ENCODE assay signal across 8 cellular contexts in the genomic region with DNA sequence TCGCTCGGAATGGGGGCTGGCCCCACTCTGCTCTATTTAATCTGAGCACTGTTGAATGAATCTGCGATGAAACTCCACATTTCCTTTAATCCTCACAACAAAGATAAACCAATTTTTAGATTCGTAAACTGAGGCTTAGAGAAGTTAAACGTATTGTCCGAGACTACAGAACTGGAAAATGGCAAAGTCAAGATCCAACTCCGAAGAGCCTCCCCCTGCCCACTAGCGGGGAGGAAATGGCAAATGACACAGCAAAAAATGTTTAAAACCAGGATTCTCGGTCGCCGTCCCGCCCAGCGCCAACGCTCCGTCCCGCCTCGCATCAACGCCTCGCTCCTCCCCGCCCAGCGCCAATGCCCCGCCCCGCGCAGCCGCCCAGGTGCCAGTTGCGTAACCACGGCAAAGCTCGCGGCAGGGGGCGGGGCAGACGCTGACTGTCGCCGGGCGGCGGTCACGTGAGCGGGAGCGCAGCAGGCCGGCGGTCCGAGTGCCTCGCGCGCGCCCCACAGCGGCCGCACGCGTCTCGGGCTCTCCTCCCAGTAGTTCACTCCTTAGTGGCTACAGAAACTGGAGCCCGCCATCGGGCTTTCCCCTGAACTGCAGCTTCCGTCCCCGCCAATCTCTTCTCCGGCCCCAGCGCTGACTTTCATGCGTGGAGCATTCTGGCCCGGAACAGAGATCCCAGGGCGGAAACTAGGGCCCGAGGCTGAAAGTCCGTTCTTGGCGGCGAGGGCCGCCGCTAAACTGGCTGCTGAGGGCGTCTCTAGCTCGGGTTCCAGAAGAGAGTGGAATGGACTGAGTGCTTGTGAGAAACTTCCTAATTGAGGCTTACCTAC. TPM values are rescaled to one million over a fixed set of nuclear protein-coding genes. Genes with fewer than 3 reads are reported as not detected.
DNase-seq lines count a peak whose midpoint lies in the region; TF ChIP-seq lines count a peak whose summit lies in the region.

No MANE protein-coding gene starts in this region.

- H3K23ac ChIP-seq in mesenchymal stem cell (ENCODE audit: low read length in 2 of 2) = no peak overlapping the region

- no peaks in the 10 kb centered on the region for H3K27me3 Mint-ChIP-seq in Caco-2 (ENCODE audit: insufficient read depth, unreplicated experiment)

- TF ChIP-seq CTCF in Caco-2 (IDR thresholded peaks at IDR 0.05; ENCODE audit: insufficient read depth in 1 of 2, low read depth in 1 of 2, low read length in 1 of 2, severe bottlenecking in 1 of 2, unreplicated experiment in 1 of 2) (peak; percentile 82 to 95), GM20000 (IDR thresholded peaks at IDR 0.05; ENCODE audit: extremely low read depth, missing control alignments) (peak; percentile 84)

- peak overlapping the region; percentile 44 for H2AFZ ChIP-seq in mesenchymal stem cell (ENCODE audit: low read depth, low read length)

- peak overlapping the region in 1 of 2 experiments; percentile 62 for H3K14ac ChIP-seq in mesenchymal stem cell (ENCODE audit: low read length in 2 of 2)

- no peaks in the 10 kb centered on the region for H3K9me3 Mint-ChIP-seq in Caco-2 (ENCODE audit: unreplicated experiment)

- H3K9me3 ChIP-seq in Caco-2 = no peaks in the 10 kb centered on the region
- H3K9me3 ChIP-seq in mesenchymal stem cell (ENCODE audit: control insufficient read depth, low read length) = no peaks in the 10 kb centered on the region

- no peaks in the 10 kb centered on the region for H3K36me3 ChIP-seq in Caco-2 (ENCODE audit: control insufficient read depth, insufficient read depth, low read length)
- peaks cover 2 to 6% of the 10 kb centered on the region in 2 experiments for H3K36me3 ChIP-seq in mesenchymal stem cell (ENCODE audit: control insufficient read depth in 1 of 2, insufficient read depth in 2 of 2, low read depth in 1 of 2, low read length in 2 of 2)

- peaks cover 3% of the 10 kb centered on the region for H3K79me1 ChIP-seq in mesenchymal stem cell (replicated peaks; ENCODE audit: low read length, poor library complexity, severe bottlenecking)

- peaks cover 48% of the 10 kb centered on the region for H3K36me3 Mint-ChIP-seq in Caco-2 (ENCODE audit: insufficient read depth, unreplicated experiment)

- CTCF ChIA-PET in Caco-2 (lab: Charles Lee) = interaction anchor here (0.6 to 2.5 kb wide), 20 partner anchors 9 to 220 kb away, joined by 3 to 87 read pairs (median 7); partner anchors contain the start of genes C12orf57, CDCA3, COPS7A and ENO2

- peak overlapping the region; percentile 57 to 92 for H2BK12ac ChIP-seq in mesenchymal stem cell (ENCODE audit: low read length in 2 of 2)

- H2BK15ac ChIP-seq in mesenchymal stem cell (ENCODE audit: low read depth, poor library complexity, severe bottlenecking) = peak overlapping the region; percentile 73

- H3K4me3 ChIP-seq in Caco-2 (ENCODE audit: low read depth, low read length) (peak overlapping the region; percentile 34), mesenchymal stem cell (ENCODE audit: insufficient read depth in 1 of 2, low read depth in 1 of 2, low read length in 2 of 2) (peak overlapping the region; percentile 37 to 81)

- peak overlapping the region; percentile 98 for H3K9ac ChIP-seq in mesenchymal stem cell (ENCODE audit: low read length)

- H4K8ac ChIP-seq in mesenchymal stem cell (ENCODE audit: low read length) = peak overlapping the region; percentile 74

- peak overlapping the region; percentile 53 for H2BK5ac ChIP-seq in mesenchymal stem cell (ENCODE audit: low read depth, low read length, poor library complexity, severe bottlenecking)

- POLR2A ChIA-PET in Caco-2 (lab: Charles Lee) = interaction anchor here (0.5 to 2.3 kb wide), 18 partner anchors 10 to 222 kb away, joined by 3 to 56 read pairs (median 5); partner anchors contain the start of genes C12orf57, CDCA3, ENO2 and LRRC23

- 4% methylated on average over 59 of the region's 67 CpGs for WGBS in mesenchymal stem cell

- H3K4me1 Mint-ChIP-seq in Caco-2 (ENCODE audit: low read depth, unreplicated experiment) = peaks cover 5% of the 10 kb centered on the region

- peaks cover 37% of the 10 kb centered on the region for H3K4me1 ChIP-seq in Caco-2
- H3K4me1 ChIP-seq in mesenchymal stem cell (ENCODE audit: control insufficient read depth, insufficient read depth, low read depth, low read length) = peaks cover 9% of the 10 kb centered on the region

- peak overlapping the region; percentile 86 for H3K4me2 ChIP-seq in mesenchymal stem cell (ENCODE audit: low read length, poor library complexity, severe bottlenecking)

- no peak overlapping the region for H2BK120ac ChIP-seq in mesenchymal stem cell (ENCODE audit: low read depth, low read length)

- H3K27me3 ChIP-seq in Caco-2 (replicated peaks; ENCODE audit: control insufficient read depth, insufficient read depth, low read length) = no peaks in the 10 kb centered on the region
- no peaks in the 10 kb centered on the region for H3K27me3 ChIP-seq in mesenchymal stem cell (ENCODE audit: control insufficient read depth in 1 of 2, insufficient read depth in 1 of 2, low read length in 2 of 2)

- peak overlapping the region; percentile 96 for H3K27ac Mint-ChIP-seq in Caco-2 (ENCODE audit: unreplicated experiment)

- peak overlapping the region; percentile 76 for H4K91ac ChIP-seq in mesenchymal stem cell (ENCODE audit: low read length)

- H3K4ac ChIP-seq in mesenchymal stem cell (ENCODE audit: low read depth in 1 of 2, low read length in 2 of 2) = peak overlapping the region; percentile 77 to 91

- peak overlapping the region; percentile 81 for H2AK5ac ChIP-seq in mesenchymal stem cell (ENCODE audit: low read length, severe bottlenecking)

- DNase-seq in Caco-2 (peak; percentile 98 to 100), GM20000 (ENCODE audit: low spot score) (peak; percentile 98), HT-29 (ENCODE audit: low spot score) (peak; percentile 97), NK-92 (lab: John Stamatoyannopoulos, UW; ENCODE audit: unreplicated experiment) (peak; percentile 93), mesenchymal stem cell (peak; percentile 95)
- peak; percentile 98 for DNase-seq in activated CD8-positive, alpha-beta memory T cell treated with anti-CD3 and anti-CD28 coated beads for 24 hours
- peak; percentile 97 for DNase-seq in effector CD8-positive, alpha-beta T cell (lab: John Stamatoyannopoulos, UW)
- peak; percentile 97 for DNase-seq in stimulated activated CD8-positive, alpha-beta memory T cell treated with anti-CD3 and anti-CD28 coated beads, Interleukin-12 subunit alpha, Interleukin-12 subunit beta, amount 100 ng/mL, for 24 hours (ENCODE audit: extremely low read depth)

- H3K18ac ChIP-seq in mesenchymal stem cell (ENCODE audit: low read depth in 1 of 2, low read length in 2 of 2) = peak overlapping the region; percentile 78 to 93

- BruUV-seq in Caco-2 (replicated peaks; lab: Mats Ljungman, UMichigan) = no TSS peak

- peak overlapping the region; percentile 87 for H3K27ac ChIP-seq in mesenchymal stem cell (ENCODE audit: low read length, poor library complexity, severe bottlenecking)

- peak overlapping the region; percentile 80 for H3K4me3 Mint-ChIP-seq in Caco-2 (ENCODE audit: unreplicated experiment)

- intact Hi-C loops in Caco-2 (cut with micrococcal nuclease; ENCODE audit: unreplicated experiment) = loop anchor here (1.0 kb wide), 5 partner anchors 13 to 72 kb away; partner anchors contain the start of genes CDCA3, LRRC23 and SPSB2

RNA-seq across cellular contexts. Expression of gene LRRC23, which starts 13.6 kb away (rescaled TPM):
- total RNA-seq in Caco-2 (2022) = 7.8 and 8.6 TPM in 2 replicates
- 0.61 and 4.6 TPM in 2 replicates for total RNA-seq in HT-29 (2014; rRNA removed; shearing (Covaris generic))
- 6.1 TPM for polyA plus RNA-seq in mesenchymal stem cell (2013, experiment 1 of 2)
- 6.3 TPM for polyA plus RNA-seq in mesenchymal stem cell (2013, experiment 2 of 2)

RNA-seq across cellular contexts. Expression of gene SPSB2, which starts 17.9 kb away (rescaled TPM):
- 23.7 and 24.7 TPM in 2 replicates for total RNA-seq in Caco-2 (2022)
- total RNA-seq in HT-29 (2014; rRNA removed; shearing (Covaris generic)) = 20.2 and 21.0 TPM in 2 replicates
- polyA plus RNA-seq in mesenchymal stem cell (2013, experiment 1 of 2) = 6.3 TPM
- polyA plus RNA-seq in mesenchymal stem cell (2013, experiment 2 of 2) = 6.7 TPM

RNA-seq across cellular contexts. Expression of gene ENO2, which starts 23.4 kb away (rescaled TPM):
- total RNA-seq in Caco-2 (2022) = 23.2 and 25.3 TPM in 2 replicates
- total RNA-seq in HT-29 (2014; rRNA removed; shearing (Covaris generic)) = 7.7 and 9.1 TPM in 2 replicates
- polyA plus RNA-seq in mesenchymal stem cell (2013, experiment 1 of 2) = 22.7 TPM
- polyA plus RNA-seq in mesenchymal stem cell (2013, experiment 2 of 2) = 20.2 TPM

RNA-seq across cellular contexts. Expression of gene TPI1, which starts 23.7 kb away (rescaled TPM):
- total RNA-seq in Caco-2 (2022) = 1,141 and 1,254 TPM in 2 replicates
- total RNA-seq in HT-29 (2014; rRNA removed; shearing (Covaris generic)) = 1,358 and 1,438 TPM in 2 replicates
- polyA plus RNA-seq in mesenchymal stem cell (2013, experiment 1 of 2) = 589 TPM
- polyA plus RNA-seq in mesenchymal stem cell (2013, experiment 2 of 2) = 572 TPM

RNA-seq across cellular contexts. Expression of gene ATN1, which starts 36.8 kb away (rescaled TPM):
- 126 TPM in 2 replicates for total RNA-seq in Caco-2 (2022)
- total RNA-seq in HT-29 (2014; rRNA removed; shearing (Covaris generic)) = 22.0 and 36.9 TPM in 2 replicates
- polyA plus RNA-seq in mesenchymal stem cell (2013, experiment 1 of 2) = 119 TPM
- 111 TPM for polyA plus RNA-seq in mesenchymal stem cell (2013, experiment 2 of 2)

Comparison
In these comparisons a context has a peak if more than half of its experiments do, and no peak if none do; other contexts are left out.
1. Peak in every context shown above with its lines: DNase-seq, H3K4me3 ChIP-seq and H3K27ac ChIP-seq.